23 cellular contexts compared by ENCODE assay signal in the genomic region with DNA sequence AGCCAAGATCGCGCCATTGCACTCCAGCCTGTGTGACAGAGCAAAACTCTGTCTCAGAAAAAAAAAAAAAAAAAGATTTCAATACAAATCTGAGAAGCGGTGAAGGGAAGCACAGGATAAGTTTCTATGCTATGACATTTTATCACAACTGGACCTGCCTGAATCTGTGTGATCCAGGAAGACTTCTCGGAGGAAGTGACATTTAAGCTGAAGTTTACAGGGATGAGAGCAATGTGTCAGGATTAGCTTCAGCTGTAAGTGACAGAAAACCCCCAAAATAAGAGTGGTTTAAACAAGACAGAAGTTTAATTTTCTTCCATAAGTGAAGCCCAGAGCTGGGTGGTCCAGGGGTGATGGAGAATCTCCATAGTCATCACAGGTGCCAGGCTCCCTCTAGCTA. TPM values are rescaled to one million over a fixed set of nuclear protein-coding genes. Genes with fewer than 3 reads are reported as not detected.
A peak's percentile ranks its signal among the peaks of the same experiment; 100 is the strongest.
DNase-seq lines count a peak whose midpoint lies in the region; ATAC-seq, FAIRE-seq and TF ChIP-seq lines count a peak whose summit lies in the region.
"Had no signal": no experiment of that assay in that cellular context is flagged by ENCODE, and none has a peak within 500 bp of the region (broad histone marks: within the 10 kb centered on the region; RNA-seq: fewer than 3 reads in every experiment).

No MANE protein-coding gene starts in this region.

- POLR2A ChIA-PET in T-cell (lab: Charles Lee), result no interaction called here

- H3K36me3 ChIP-seq in kidney (ENCODE audit: control insufficient read depth in 1 of 2, insufficient read depth in 2 of 2, low read length in 2 of 2), result no peaks in the 10 kb centered on the region
- H3K36me3 ChIP-seq in ovary, result no peaks in the 10 kb centered on the region
- H3K36me3 ChIP-seq: BLaER1 had no signal

- CTCF ChIA-PET in T-cell (lab: Charles Lee), result interaction anchor here in 1 of 2 donors (0.7 kb wide), 1 partner anchor 46 kb away, joined by 4 read pairs; no protein-coding TSS in a partner anchor

- H3K4me1 ChIP-seq in kidney (ENCODE audit: control insufficient read depth in 1 of 2, insufficient read depth in 1 of 2, low read depth in 1 of 2, low read length in 2 of 2) (peaks cover 0 to 5% of the 10 kb centered on the region in 2 donors), ovary (ENCODE audit: insufficient read depth) (peaks cover 4% of the 10 kb centered on the region)
- H3K4me1 ChIP-seq: Caco-2 had no signal

- peaks cover 25% of the 10 kb centered on the region for H3K27me3 Mint-ChIP-seq in T-helper 17 cell
- peaks cover 4 to 13% of the 10 kb centered on the region in 2 donors for H3K27me3 Mint-ChIP-seq in T-cell
- H3K27me3 Mint-ChIP-seq: CD4-positive, CD25-positive, alpha-beta regulatory T cell had no signal

- TF ChIP-seq POLR2A in ovary (IDR thresholded peaks at IDR 0.05), result no peak

- TF ChIP-seq EP300 in ovary (IDR thresholded peaks at IDR 0.05), result no peak

- H3K27ac ChIP-seq in kidney (ENCODE audit: low read depth in 2 of 2, low read length in 2 of 2) (no peak overlapping the region), ovary (no peak overlapping the region)
- H3K27ac ChIP-seq: 22Rv1, BLaER1, C4-2B, GM23248 had no signal

- H3K4me3 Mint-ChIP-seq in T-helper 17 cell (no peak overlapping the region), T-cell (no peak overlapping the region)
- no peak overlapping the region for H3K4me3 Mint-ChIP-seq in stimulated activated effector memory CD8-positive, alpha-beta T cell treated with anti-CD3 and anti-CD28 coated beads, Interleukin-12 subunit alpha, Interleukin-12 subunit beta, amount 100 ng/mL, for 72 hours
- H3K4me3 Mint-ChIP-seq: B cell; CD4-positive, CD25-positive, alpha-beta regulatory T cell; CD8-positive, alpha-beta T cell had no signal

- 86 to 95% (median 87%) methylated on average over 4 of the region's 4 CpGs for WGBS in ovary, 3 donors

- H3K36me3 Mint-ChIP-seq in T-helper 17 cell (ENCODE audit: low read depth) (no peaks in the 10 kb centered on the region), T-cell (no peaks in the 10 kb centered on the region)
- no peaks in the 10 kb centered on the region for H3K36me3 Mint-ChIP-seq in stimulated activated effector memory CD8-positive, alpha-beta T cell treated with anti-CD3 and anti-CD28 coated beads, Interleukin-12 subunit alpha, Interleukin-12 subunit beta, amount 100 ng/mL, for 72 hours
- H3K36me3 Mint-ChIP-seq: CD4-positive, CD25-positive, alpha-beta regulatory T cell; CD8-positive, alpha-beta T cell had no signal

- intact Hi-C loops in kidney (cut with DNase I), result no loop called here
- intact Hi-C loops in posterior vena cava (cut with DNase I), result loop anchor here in 1 of 2 donors (5.0 kb wide), 1 partner anchor 36 kb away; no protein-coding TSS in a partner anchor
- intact Hi-C loops in ovary (cut with DNase I), result no loop called here

- ATAC-seq in T-helper 17 cell (no peak), HG03460 (IDR thresholded peaks at IDR 0.05; ENCODE audit: unreplicated experiment) (no peak), T-cell (replicated peaks in 1 of 4) (no peak)
- ATAC-seq in stimulated activated effector memory CD8-positive, alpha-beta T cell treated with anti-CD3 and anti-CD28 coated beads, Interleukin-12 subunit alpha, Interleukin-12 subunit beta, amount 100 ng/mL, for 72 hours, result no peak
- ATAC-seq: CD8-positive, alpha-beta T cell had no signal

- no peak overlapping the region for H3K4me3 ChIP-seq in kidney (ENCODE audit: low read length in 2 of 2)
- H3K4me3 ChIP-seq in ovary, result no peak overlapping the region
- H3K4me3 ChIP-seq: BLaER1, GM23248 had no signal

- H3K27me3 ChIP-seq in ovary, result no peaks in the 10 kb centered on the region
- H3K27me3 ChIP-seq: BLaER1 had no signal

- no peak overlapping the region for H3K9ac ChIP-seq in kidney (ENCODE audit: low read length in 2 of 2)
- H3K9ac ChIP-seq: BLaER1, GM23248 had no signal

- H3K9me3 ChIP-seq in T-helper 17 cell (ENCODE audit: control insufficient read depth, low read length, poor library complexity, severe bottlenecking) (no peaks in the 10 kb centered on the region), kidney (ENCODE audit: control insufficient read depth in 1 of 2, low read length in 2 of 2) (no peaks in the 10 kb centered on the region), ovary (no peaks in the 10 kb centered on the region)
- H3K9me3 ChIP-seq: BLaER1, Caco-2 had no signal

- H3K9me3 Mint-ChIP-seq in stimulated activated effector memory CD8-positive, alpha-beta T cell treated with anti-CD3 and anti-CD28 coated beads, Interleukin-12 subunit alpha, Interleukin-12 subunit beta, amount 100 ng/mL, for 72 hours, result no peaks in the 10 kb centered on the region
- H3K9me3 Mint-ChIP-seq in T-cell, result no peaks in the 10 kb centered on the region
- H3K9me3 Mint-ChIP-seq: CD4-positive, CD25-positive, alpha-beta regulatory T cell; CD8-positive, alpha-beta T cell had no signal

- H3K27ac Mint-ChIP-seq in T-helper 17 cell (peak overlapping the region; percentile 82), T-cell (no peak overlapping the region)
- H3K27ac Mint-ChIP-seq in stimulated activated effector memory CD8-positive, alpha-beta T cell treated with anti-CD3 and anti-CD28 coated beads, Interleukin-12 subunit alpha, Interleukin-12 subunit beta, amount 100 ng/mL, for 72 hours, result peak overlapping the region; percentile 26
- H3K27ac Mint-ChIP-seq: B cell; CD8-positive, alpha-beta T cell had no signal

- no peak for TF ChIP-seq CTCF in kidney (IDR thresholded peaks at IDR 0.05; ENCODE audit: borderline replicate concordance, extremely low read depth, insufficient read depth)
- no peak for TF ChIP-seq CTCF in ovary (IDR thresholded peaks at IDR 0.05)

- no peak for FAIRE-seq in kidney (lab: Jason Lieb, UNC)
- FAIRE-seq: A204.1, G401.6, GM12892, H1 had no signal

- DNase-seq in T-helper 17 cell, result no peak
- DNase-seq in kidney, result peak; percentile 1
- peak; percentile 14 for DNase-seq in posterior vena cava (ENCODE audit: low spot score)
- no peak for DNase-seq in stimulated activated effector memory CD8-positive, alpha-beta T cell treated with anti-CD3 and anti-CD28 coated beads, Interleukin-12 subunit alpha, Interleukin-12 subunit beta, amount 100 ng/mL, for 72 hours (ENCODE audit: low spot score in 2 of 2)
- DNase-seq in ovary, result no peak
- no peak for DNase-seq in T-cell
- DNase-seq: Caco-2; CD4-positive, CD25-positive, alpha-beta regulatory T cell; CD8-positive, alpha-beta T cell; DMS153; DND-41; GM23248; H7; HCEC 1CT had no signal

- H3K4me1 Mint-ChIP-seq in T-helper 17 cell (peaks cover 24% of the 10 kb centered on the region), T-cell (peaks cover 22 to 28% (median 24%) of the 10 kb centered on the region in 3 donors)
- peaks cover 31% of the 10 kb centered on the region for H3K4me1 Mint-ChIP-seq in stimulated activated effector memory CD8-positive, alpha-beta T cell treated with anti-CD3 and anti-CD28 coated beads, Interleukin-12 subunit alpha, Interleukin-12 subunit beta, amount 100 ng/mL, for 72 hours

RNA-seq across cellular contexts. Expression of a gene that starts 33.4 kb away (rescaled TPM):
- 10 to 100 TPM; 24.2 to 29.8 TPM for total RNA-seq in T-helper 17 cell
- 36.4 TPM for total RNA-seq in kidney
- polyA plus RNA-seq in kidney (ENCODE audit: insufficient read depth, low read depth, low replicate concordance), result 103 TPM
- 10 to 100 TPM; 25.4 to 28.2 TPM for total RNA-seq in posterior vena cava
- 10 to 100 TPM; 21.9 to 44.1 (median 25.9) TPM for total RNA-seq in ovary
- 10 to 100 TPM; 35.1 to 45.0 TPM for polyA plus RNA-seq in ovary
- 10 to 100 TPM; 22.9 to 34.9 (median 30.6) TPM for total RNA-seq in T-cell

RNA-seq across cellular contexts. Expression of a gene that starts 49.0 kb away (rescaled TPM):
- total RNA-seq in T-helper 17 cell (1 to 10 TPM; 5.6 to 6.3 TPM), kidney (36.3 TPM), posterior vena cava (10 to 100 TPM; 88.4 to 91.7 TPM), ovary (100 to 1,000 TPM in 1 of 7 donors, 10 to 100 TPM in 6; 19.2 to 123 (median 45.2) TPM), T-cell (1 to 10 TPM; 1.1 to 8.9 (median 6.4) TPM)
- polyA plus RNA-seq in kidney (ENCODE audit: insufficient read depth, low read depth, low replicate concordance) (111 TPM), ovary (10 to 100 TPM; 20.8 to 44.7 TPM)

Comparison
In these comparisons a context has a peak if more than half of its experiments do, and no peak if none do; other contexts are left out.
1. DNase-seq: peak in kidney (single experiment) and posterior vena cava (single experiment); none in T-helper 17 cell (0 of 3), stimulated activated effector memory CD8-positive, alpha-beta T cell treated with anti-CD3 and anti-CD28 coated beads, Interleukin-12 subunit alpha, Interleukin-12 subunit beta, amount 100 ng/mL, for 72 hours (0 of 2), ovary (0 of 5) and T-cell (0 of 34).
2. H3K27ac Mint-ChIP-seq: peak in T-helper 17 cell (single experiment) and stimulated activated effector memory CD8-positive, alpha-beta T cell treated with anti-CD3 and anti-CD28 coated beads, Interleukin-12 subunit alpha, Interleukin-12 subunit beta, amount 100 ng/mL, for 72 hours (single experiment); none in T-cell (0 of 2).